In genomic region chr3:171775943-171776342, GRCh38 we compare ENCODE assay signal across 21 cellular contexts. TPM values are rescaled to one million over a fixed set of nuclear protein-coding genes. Genes with fewer than 3 reads are reported as not detected.
DNase-seq lines count a peak whose midpoint lies in the region; ATAC-seq and TF ChIP-seq lines count a peak whose summit lies in the region.
"Had no signal": no experiment of that assay in that cellular context is flagged by ENCODE, and none has a peak within 500 bp of the region (broad histone marks: within the 10 kb centered on the region; RNA-seq: fewer than 3 reads in every experiment).

No MANE protein-coding gene starts in this region.

- peaks cover 20% of the 10 kb centered on the region for H3K4me1 Mint-ChIP-seq in GM23338
- peaks cover 61% of the 10 kb centered on the region for H3K4me1 Mint-ChIP-seq in endothelial cell (ENCODE audit: unreplicated experiment)
- H3K4me1 Mint-ChIP-seq in endodermal cell = peaks cover 10% of the 10 kb centered on the region

- H3K9me2 ChIP-seq in GM23338 (ENCODE audit: insufficient read depth) = no peaks in the 10 kb centered on the region

- H3K27ac ChIP-seq in GM23338 (ENCODE audit: low read depth) (no peak overlapping the region), SJCRH30 (peak overlapping the region; percentile 12), substantia nigra (ENCODE audit: low read depth, low read length, poor library complexity, severe bottlenecking) (peak overlapping the region; percentile 95), endodermal cell (ENCODE audit: low read depth, low read length) (no peak overlapping the region)
- H3K27ac ChIP-seq: SJSA1 had no signal

- ATAC-seq in GM23338 (no peak), HG02642 (IDR thresholded peaks at IDR 0.05; ENCODE audit: poor library complexity, unreplicated experiment) (no peak)
- ATAC-seq: CD8-positive, alpha-beta T cell had no signal

- H3K27me3 ChIP-seq in GM23338 (ENCODE audit: insufficient read depth) (no peaks in the 10 kb centered on the region), SJCRH30 (no peaks in the 10 kb centered on the region), endodermal cell (ENCODE audit: control insufficient read depth, insufficient read depth, low read length, poor library complexity, severe bottlenecking) (no peaks in the 10 kb centered on the region)
- H3K27me3 ChIP-seq: BE2C, MG63, SJSA1 had no signal

- H3K4me2 ChIP-seq in GM23338 = no peak overlapping the region

- H3K4me3 ChIP-seq in GM23338 (no peak overlapping the region), SJCRH30 (no peak overlapping the region), endodermal cell (ENCODE audit: low read length) (no peak overlapping the region)
- H3K4me3 ChIP-seq: HAP-1, MG63, SJSA1 had no signal

- TF ChIP-seq CTCF in GM23338 (conservative IDR thresholded peaks at IDR 0.05; ENCODE audit: low read depth in 2 of 2) (no peak), endothelial cell (IDR thresholded peaks at IDR 0.05; ENCODE audit: unreplicated experiment) (no peak), endodermal cell (conservative IDR thresholded peaks at IDR 0.05) (no peak)

- H3K36me3 ChIP-seq in GM23338 (ENCODE audit: insufficient read depth) (no peaks in the 10 kb centered on the region), SJCRH30 (no peaks in the 10 kb centered on the region), endodermal cell (ENCODE audit: control insufficient read depth, insufficient read depth, low read length) (no peaks in the 10 kb centered on the region)
- H3K36me3 ChIP-seq: BE2C, HAP-1, MG63, SJSA1 had no signal

- H3F3A ChIP-seq in GM23338 (replicated peaks; ENCODE audit: low read depth) = no peaks in the 10 kb centered on the region

- H3K27ac Mint-ChIP-seq in GM23338 (0 out of 2 replicates have a peak overlapping the region, but pooled peaks have one; percentile 30), endothelial cell (ENCODE audit: unreplicated experiment) (peak overlapping the region; percentile 100), endodermal cell (no peak overlapping the region)
- H3K27ac Mint-ChIP-seq: CD8-positive, alpha-beta T cell had no signal

- H3K4me3 Mint-ChIP-seq in GM23338 (no peak overlapping the region), endothelial cell (ENCODE audit: unreplicated experiment) (no peak overlapping the region), endodermal cell (no peak overlapping the region)
- H3K4me3 Mint-ChIP-seq: CD8-positive, alpha-beta T cell had no signal

- H3K9me3 ChIP-seq in SJCRH30 (replicated peaks) (no peaks in the 10 kb centered on the region), endodermal cell (ENCODE audit: control insufficient read depth, low read length) (no peaks in the 10 kb centered on the region)
- H3K9me3 ChIP-seq: BE2C, HAP-1, MG63, SJSA1 had no signal

- 89 to 90% methylated on average over 2 to 8 of the region's 8 CpGs for WGBS in endodermal cell (ENCODE audit: insufficient coverage in 1 of 2, insufficient read length in 1 of 2), 2 experiments

- H3K36me3 Mint-ChIP-seq in GM23338 (ENCODE audit: low read depth) (no peaks in the 10 kb centered on the region), endothelial cell (ENCODE audit: low read depth, unreplicated experiment) (peaks cover 4% of the 10 kb centered on the region), endodermal cell (ENCODE audit: low read depth) (no peaks in the 10 kb centered on the region)
- H3K36me3 Mint-ChIP-seq: CD8-positive, alpha-beta T cell had no signal

- no peaks in the 10 kb centered on the region for H4K20me1 ChIP-seq in GM23338 (replicated peaks; ENCODE audit: insufficient read depth)

- H3K9me3 Mint-ChIP-seq in GM23338 (no peaks in the 10 kb centered on the region), endothelial cell (ENCODE audit: unreplicated experiment) (no peaks in the 10 kb centered on the region), endodermal cell (no peaks in the 10 kb centered on the region)
- H3K9me3 Mint-ChIP-seq: CD8-positive, alpha-beta T cell had no signal

- 0 out of 2 replicates have a peak overlapping the region, but pooled peaks have one; percentile 7 for H2AFZ ChIP-seq in GM23338

- DNase-seq in GM23338 (ENCODE audit: low spot score) (no peak), SJCRH30 (no peak), endothelial cell (ENCODE audit: low spot score) (no peak), substantia nigra (lab: John Stamatoyannopoulos, UW) (peak in 1 of 49 donors; percentile 32), endodermal cell (no peak), iPS-NIHi7 (ENCODE audit: extremely low spot score) (no peak)
- DNase-seq: BE2C; CD8-positive, alpha-beta T cell; DMS79 treated with DMSO at 0.1 percent for 48 hours; MG63; NCI-H1092 treated with DMSO at 0.1 percent for 48 hours; NCI-H1694; NCI-H226; NCI-H524 treated with DMSO at 0.1 percent for 48 hours; NK-92 treated with Interleukin-12 subunit alpha and Interleukin-12 subunit beta, amount 100 ng/mL, for 24 hours; OCI-M1; RPMI8226 had no signal

- no peaks in the 10 kb centered on the region for H3K79me2 ChIP-seq in GM23338 (replicated peaks; ENCODE audit: insufficient read depth)

- H3K27me3 Mint-ChIP-seq in GM23338 (ENCODE audit: insufficient read depth, low read depth, poor library complexity) (no peaks in the 10 kb centered on the region), endothelial cell (ENCODE audit: unreplicated experiment) (peaks cover 4% of the 10 kb centered on the region), endodermal cell (ENCODE audit: insufficient read depth) (no peaks in the 10 kb centered on the region)

- H3K4me1 ChIP-seq in GM23338 (ENCODE audit: insufficient read depth) = peaks cover 13% of the 10 kb centered on the region
- H3K4me1 ChIP-seq in SJCRH30 = peaks cover 18% of the 10 kb centered on the region
- no peaks in the 10 kb centered on the region for H3K4me1 ChIP-seq in endodermal cell (ENCODE audit: control insufficient read depth, insufficient read depth, low read length)
- H3K4me1 ChIP-seq: HAP-1 had no signal

- no peak overlapping the region for H3K9ac ChIP-seq in endodermal cell (ENCODE audit: extremely low read depth, low read length, poor library complexity, severe bottlenecking)

TF ChIP-seq in GM23338, 12 proteins besides CTCF, POLR2A, EP300 and RAD21 (continues in another document):
- no peak for TF ChIP-seq CREB1 (CRISPR knock-in tag; IDR thresholded peaks at IDR 0.05; ENCODE audit: low read depth)
- TF ChIP-seq ZNF331 (CRISPR knock-in tag; IDR thresholded peaks at IDR 0.05; ENCODE audit: low read depth) = no peak
- no peak for TF ChIP-seq REST (IDR thresholded peaks at IDR 0.05; ENCODE audit: unreplicated experiment)
- no peak for TF ChIP-seq EZH2phosphoT487 (IDR thresholded peaks at IDR 0.05; ENCODE audit: unreplicated experiment)

RNA-seq across cellular contexts. Expression of gene PLD1, which starts 34.3 kb away (rescaled TPM):
- total RNA-seq in GM23338 (2014; rRNA removed; shearing (Covaris generic)) = 2.2 and 6.7 TPM in 2 replicates
- polyA plus RNA-seq in GM23338 (2016; fragmentation: Nextera tagmentation; extraction: Ambion mirVana) = 1.4 and 2.0 TPM in 2 replicates
- 4.2 and 5.2 TPM in 2 replicates for total RNA-seq in SJCRH30 (2014; rRNA removed; shearing (Covaris generic))
- total RNA-seq in endothelial cell (ENCODE audit: unreplicated experiment) (61.5 TPM), endodermal cell (10 to 100 TPM in 1 of 2 donors, 1 to 10 TPM in 1; 9.5 to 15.9 TPM)
- polyA plus RNA-seq in endodermal cell (2013, experiment 1 of 2) = 3.0 TPM
- 3.1 TPM for polyA plus RNA-seq in endodermal cell (2013, experiment 2 of 2)
- total RNA-seq: G401 had no signal

Comparison
In these comparisons a context has a peak if more than half of its experiments do, and no peak if none do; other contexts are left out.
1. H3K27ac ChIP-seq: peak in SJCRH30 (single experiment) and substantia nigra (single experiment); none in GM23338 (single experiment) and endodermal cell (single experiment).